ENCODE assay signal across 22 cellular contexts in genomic region chr19:23384858-23385257, GRCh38.
"Had no signal": no experiment of that assay in that cellular context is flagged by ENCODE, and none has a peak within 500 bp of the region (broad histone marks: within the 10 kb centered on the region; RNA-seq: fewer than 3 reads in every experiment).

No MANE protein-coding gene starts in this region.

- H3K4me1 ChIP-seq: parathyroid adenoma had no signal

- H3K27ac ChIP-seq: hepatocyte, parathyroid adenoma, sigmoid colon, vagina, WERI-Rb-1 had no signal

- H3K4me3 ChIP-seq: hepatocyte, sigmoid colon, smooth muscle cell, vagina had no signal

- H3K9me3 ChIP-seq: vagina had no signal

- H3K27ac Mint-ChIP-seq: activated CD8-positive, alpha-beta T cell treated with anti-CD3 and anti-CD28 coated beads, Interleukin-2, amount 10 ng/mL, durations not matched to agents 7 days and 5 days; activated naive CD8-positive, alpha-beta T cell treated with anti-CD3 and anti-CD28 coated beads for 36 hours; activated T-helper 17 cell treated with anti-CD3 and anti-CD28 coated beads, Interleukin-2, amount 50 U/mL, for 72 hours; stimulated activated memory B cell treated with anti-CD40 and anti-IgM and Interleukin-4, amounts not matched to agents 10 μg/mL and 1 μg/mL and 100 μg/mL, for 72 hours; T-helper 2 cell treated with Interferon-gamma antibody and Interleukin-4, amounts not matched to agents 5 μg/mL and 100 μg/mL, for 36 hours; type B pancreatic cell had no signal

- DNase-seq: activated CD4-positive, alpha-beta T cell treated with anti-CD3 and anti-CD28 coated beads for 1 hour; activated CD4-positive, alpha-beta T cell treated with anti-CD3 and anti-CD28 coated beads, Interleukin-2, amount 50 U/mL, for 1 hour; activated CD8-positive, alpha-beta T cell treated with anti-CD3 and anti-CD28 coated beads, Interleukin-2, amount 10 ng/mL, durations not matched to agents 7 days and 5 days; activated naive CD8-positive, alpha-beta T cell treated with anti-CD3 and anti-CD28 coated beads for 36 hours; activated T-cell treated with anti-CD3 and anti-CD28 coated beads, Interleukin-2, amount 50 U/mL, for 1 hour; amniotic stem cell; erythroblast; foreskin fibroblast; kidney glomerular epithelial cell; mesenchymal stem cell; nucleus accumbens; sigmoid colon; stimulated activated CD4-positive, alpha-beta T cell treated with anti-CD3 and anti-CD28 coated beads, Interleukin-15, amount 100 ng/mL, for 24 hours; WERI-Rb-1 had no signal

- H3K27me3 Mint-ChIP-seq: activated naive CD8-positive, alpha-beta T cell treated with anti-CD3 and anti-CD28 coated beads for 36 hours; activated T-helper 17 cell treated with anti-CD3 and anti-CD28 coated beads, Interleukin-2, amount 50 U/mL, for 72 hours; stimulated activated memory B cell treated with anti-CD40 and anti-IgM and Interleukin-4, amounts not matched to agents 10 μg/mL and 1 μg/mL and 100 μg/mL, for 72 hours; type B pancreatic cell had no signal

- H3K4me3 Mint-ChIP-seq: activated CD8-positive, alpha-beta T cell treated with anti-CD3 and anti-CD28 coated beads, Interleukin-2, amount 10 ng/mL, durations not matched to agents 7 days and 5 days; activated naive CD8-positive, alpha-beta T cell treated with anti-CD3 and anti-CD28 coated beads for 36 hours; activated T-helper 17 cell treated with anti-CD3 and anti-CD28 coated beads, Interleukin-2, amount 50 U/mL, for 72 hours; stimulated activated memory B cell treated with anti-CD40 and anti-IgM and Interleukin-4, amounts not matched to agents 10 μg/mL and 1 μg/mL and 100 μg/mL, for 72 hours; T-helper 2 cell treated with Interferon-gamma antibody and Interleukin-4, amounts not matched to agents 5 μg/mL and 100 μg/mL, for 36 hours; type B pancreatic cell had no signal

- H3K27me3 ChIP-seq: hepatocyte, sigmoid colon, vagina had no signal

- ATAC-seq: activated CD8-positive, alpha-beta T cell treated with anti-CD3 and anti-CD28 coated beads, Interleukin-2, amount 10 ng/mL, durations not matched to agents 7 days and 5 days; activated T-helper 17 cell treated with anti-CD3 and anti-CD28 coated beads, Interleukin-2, amount 50 U/mL, for 72 hours; stimulated activated memory B cell treated with anti-CD40 and anti-IgM and Interleukin-4, amounts not matched to agents 10 μg/mL and 1 μg/mL and 100 μg/mL, for 72 hours had no signal
